27 cellular contexts compared by ENCODE assay signal in the genomic region with DNA sequence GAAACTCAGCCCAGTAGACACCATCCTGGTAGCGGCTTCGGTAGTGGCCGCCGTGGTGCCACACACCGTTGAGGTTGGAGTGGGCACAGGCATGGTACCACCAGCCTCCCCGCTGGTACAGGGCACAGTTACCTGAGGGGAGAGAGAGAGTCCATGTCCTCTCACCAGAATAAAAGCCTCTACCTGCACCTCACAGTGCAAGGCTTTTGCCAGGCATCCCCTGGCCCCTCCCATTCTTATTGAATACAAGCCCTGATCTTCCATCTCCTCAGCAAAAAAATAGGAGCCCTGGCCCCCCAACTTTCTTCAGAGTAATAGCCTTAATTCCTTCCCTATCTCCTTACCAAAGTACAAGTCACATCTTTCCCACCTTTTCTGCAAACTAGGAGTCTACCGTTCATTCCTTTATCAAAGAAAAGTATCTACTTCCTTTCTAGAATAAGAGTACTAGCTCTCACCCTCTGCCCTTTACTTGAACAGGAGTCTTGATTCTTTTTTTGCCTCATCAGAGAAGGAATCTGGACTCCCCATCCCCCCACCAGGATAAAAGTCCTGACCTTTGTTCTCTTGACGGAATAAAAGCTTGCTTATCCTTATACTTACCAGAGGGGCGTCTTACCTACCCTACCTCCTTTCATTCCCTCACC. TPM values are rescaled to one million over a fixed set of nuclear protein-coding genes. Genes with fewer than 3 reads are reported as not detected.
DNase-seq lines count a peak whose midpoint lies in the region; ATAC-seq, FAIRE-seq and TF ChIP-seq lines count a peak whose summit lies in the region.
"Had no signal": no experiment of that assay in that cellular context is flagged by ENCODE, and none has a peak within 500 bp of the region (broad histone marks: within the 10 kb centered on the region; RNA-seq: fewer than 3 reads in every experiment).

No MANE protein-coding gene starts in this region.

- FAIRE-seq in GM12891 (lab: Jason Lieb, UNC) (no peak), HepG2 (lab: Jason Lieb, UNC) (no peak), GM19239 (lab: Jason Lieb, UNC) (no peak)
- FAIRE-seq: islet of Langerhans had no signal

- H3K36me3 ChIP-seq in CD4-positive, CD25-positive, alpha-beta regulatory T cell (ENCODE audit: control insufficient read depth, insufficient read depth, low read length): peaks cover 37% of the 10 kb centered on the region
- H3K36me3 ChIP-seq in HepG2 (replicated peaks in 1 of 2; ENCODE audit: control insufficient read depth in 1 of 2, insufficient read depth in 2 of 2, low read length in 2 of 2): peaks cover 2 to 4% of the 10 kb centered on the region in 2 experiments; a peak in 2 of 5 replicates

- H3K4me1 ChIP-seq in CD4-positive, CD25-positive, alpha-beta regulatory T cell (ENCODE audit: control insufficient read depth, insufficient read depth, low read length, poor library complexity, severe bottlenecking): peaks cover 15% of the 10 kb centered on the region
- peaks cover 28% of the 10 kb centered on the region for H3K4me1 ChIP-seq in HepG2 (ENCODE audit: insufficient read depth, low read length)

- no peak overlapping the region for H3K27ac ChIP-seq in CD4-positive, CD25-positive, alpha-beta regulatory T cell (ENCODE audit: insufficient read depth, low read length, poor library complexity, severe bottlenecking)
- no peak overlapping the region for H3K27ac ChIP-seq in HepG2 (ENCODE audit: extremely low read length, insufficient read depth, low read length)
- H3K27ac ChIP-seq: epithelial cell of prostate, stomach, tibial artery had no signal

- H3K9me3 ChIP-seq in CD4-positive, CD25-positive, alpha-beta regulatory T cell (ENCODE audit: control insufficient read depth in 2 of 2, low read length in 2 of 2): no peaks in the 10 kb centered on the region
- H3K9me3 ChIP-seq in HepG2 (ENCODE audit: low read length): no peaks in the 10 kb centered on the region
- H3K9me3 ChIP-seq: stomach, tibial artery had no signal

- 91% methylated on average over 6 of the region's 9 CpGs for WGBS in HepG2 (ENCODE audit: low lambda C conversion rate)

- H3K4me1 Mint-ChIP-seq in CD4-positive, CD25-positive, alpha-beta regulatory T cell: peaks cover 0 to 23% (median 6%) of the 10 kb centered on the region in 4 donors
- H3K4me1 Mint-ChIP-seq in activated B cell treated with CpG ODN at 0.5 μM for 24 hours: peaks cover 29% of the 10 kb centered on the region
- no peaks in the 10 kb centered on the region for H3K4me1 Mint-ChIP-seq in Calu3 (ENCODE audit: low read depth, unreplicated experiment)

- no peak overlapping the region for H2AFZ ChIP-seq in HepG2 (ENCODE audit: low read length)

- peak overlapping the region in 2 of 4 donors; percentile 1 to 82 for H3K4me3 Mint-ChIP-seq in CD4-positive, CD25-positive, alpha-beta regulatory T cell
- H3K4me3 Mint-ChIP-seq in activated B cell treated with CpG ODN at 0.5 μM for 24 hours (no peak overlapping the region), Calu3 (ENCODE audit: low read depth, unreplicated experiment) (no peak overlapping the region)
- H3K4me3 Mint-ChIP-seq: CD4-positive, alpha-beta T cell; HFFc6 had no signal

- no peaks in the 10 kb centered on the region for H3K27me3 Mint-ChIP-seq in CD4-positive, CD25-positive, alpha-beta regulatory T cell
- H3K27me3 Mint-ChIP-seq in activated B cell treated with CpG ODN at 0.5 μM for 24 hours (no peaks in the 10 kb centered on the region), Calu3 (ENCODE audit: unreplicated experiment) (no peaks in the 10 kb centered on the region)
- H3K27me3 Mint-ChIP-seq: CD4-positive, alpha-beta T cell; naive thymus-derived CD4-positive, alpha-beta T cell had no signal

- H3K79me2 ChIP-seq in HepG2 (ENCODE audit: insufficient read depth, low read length): no peaks in the 10 kb centered on the region

- intact Hi-C loops in activated B cell treated with CpG ODN at 0.5 μM for 24 hours (cut with micrococcal nuclease): no loop called here
- intact Hi-C loops in HepG2 (cut with micrococcal nuclease; ENCODE audit: unreplicated experiment): no loop called here
- intact Hi-C loops in Calu3 (cut with micrococcal nuclease; ENCODE audit: unreplicated experiment): no loop called here

- H3K36me3 Mint-ChIP-seq in CD4-positive, CD25-positive, alpha-beta regulatory T cell: peaks cover 25% of the 10 kb centered on the region
- H3K36me3 Mint-ChIP-seq in activated B cell treated with CpG ODN at 0.5 μM for 24 hours (ENCODE audit: low read depth) (peaks cover 38% of the 10 kb centered on the region), Calu3 (ENCODE audit: insufficient read depth, unreplicated experiment) (peaks cover 38% of the 10 kb centered on the region)

- no peak overlapping the region for H3K4me2 ChIP-seq in HepG2 (ENCODE audit: low read depth, low read length)

- TF ChIP-seq EP300 in HepG2 (IDR thresholded peaks at IDR 0.05; ENCODE audit: low read depth in 2 of 2, low read length in 2 of 2): no peak
- TF ChIP-seq EP300 in HepG2 (CRISPR knock-in tag; IDR thresholded peaks at IDR 0.05; ENCODE audit: borderline replicate concordance): no peak

- TF ChIP-seq POLR2A in GM12891 (IDR thresholded peaks at IDR 0.05; ENCODE audit: low read depth, low read length) (no peak), HepG2 (IDR thresholded peaks at IDR 0.05; ENCODE audit: insufficient read depth in 1 of 2, low read depth in 2 of 2, low read length in 2 of 2) (no peak)

- no TSS peak for BruUV-seq in HepG2 (replicated peaks; lab: Mats Ljungman, UMichigan)
- no TSS peak for BruUV-seq in Calu3 (replicated peaks; lab: Mats Ljungman, UMichigan)

- CTCF ChIA-PET in activated B cell treated with CpG ODN at 0.5 μM for 24 hours (lab: Charles Lee): no interaction called here
- CTCF ChIA-PET in HepG2 (lab: Yijun Ruan, JAX; ENCODE audit: low intra/inter-chr PET ratio, low total read pairs): no interaction called here
- CTCF ChIA-PET in Calu3 (lab: Charles Lee): no interaction called here

- ATAC-seq in CD4-positive, CD25-positive, alpha-beta regulatory T cell (ENCODE audit: low read depth in 2 of 2): no peak
- ATAC-seq in activated B cell treated with CpG ODN at 0.5 μM for 24 hours (ENCODE audit: low read depth) (no peak), HepG2 (no peak)
- ATAC-seq: left ventricle myocardium superior; naive thymus-derived CD4-positive, alpha-beta T cell; PC-3 had no signal

- TF ChIP-seq RAD21 in HepG2 (CRISPR knock-in tag; IDR thresholded peaks at IDR 0.05): no peak

- no peak overlapping the region for H3K4me3 ChIP-seq in CD4-positive, CD25-positive, alpha-beta regulatory T cell (ENCODE audit: low read depth, low read length)
- H3K4me3 ChIP-seq in HepG2 (replicated peaks in 1 of 3; ENCODE audit: insufficient read depth in 1 of 3, low read depth in 2 of 3, low read length in 3 of 3): no peak overlapping the region
- H3K4me3 ChIP-seq: stomach, tibial artery had no signal

- H4K20me1 ChIP-seq in HepG2 (ENCODE audit: insufficient read depth, low read length): no peaks in the 10 kb centered on the region

- TF ChIP-seq CTCF in activated B cell treated with CpG ODN at 0.5 μM for 24 hours (IDR thresholded peaks at IDR 0.05): no peak
- no peak for TF ChIP-seq CTCF in HepG2 (CRISPR knock-in tag; IDR thresholded peaks at IDR 0.05)
- TF ChIP-seq CTCF in Calu3 (IDR thresholded peaks at IDR 0.05; ENCODE audit: unreplicated experiment): no peak

- H3K27me3 ChIP-seq in CD4-positive, CD25-positive, alpha-beta regulatory T cell (ENCODE audit: control insufficient read depth, insufficient read depth, low read length): no peaks in the 10 kb centered on the region
- no peaks in the 10 kb centered on the region for H3K27me3 ChIP-seq in HepG2 (ENCODE audit: control insufficient read depth in 1 of 2, insufficient read depth in 2 of 2, low read length in 2 of 2)
- H3K27me3 ChIP-seq: stomach, tibial artery had no signal

- no peaks in the 10 kb centered on the region for H3K9me3 Mint-ChIP-seq in CD4-positive, CD25-positive, alpha-beta regulatory T cell
- H3K9me3 Mint-ChIP-seq in activated B cell treated with CpG ODN at 0.5 μM for 24 hours: no peaks in the 10 kb centered on the region
- peaks cover 2% of the 10 kb centered on the region for H3K9me3 Mint-ChIP-seq in Calu3 (ENCODE audit: low read depth, unreplicated experiment)
- H3K9me3 Mint-ChIP-seq: CD4-positive, alpha-beta T cell; HFFc6 had no signal

- no peak for DNase-seq in CD4-positive, CD25-positive, alpha-beta regulatory T cell
- DNase-seq in GM12891 (ENCODE audit: insufficient read length, low spot score) (no peak), activated B cell treated with CpG ODN at 0.5 μM for 24 hours (no peak), HepG2 (ENCODE audit: low spot score) (no peak), NCI-H510A treated with DMSO at 0.1 percent for 48 hours (lab: John Stamatoyannopoulos, UW) (no peak), Calu3 (no peak), cortex of kidney (lab: John Stamatoyannopoulos, UW) (no peak), GM19239 (ENCODE audit: insufficient read length, low spot score) (no peak)
- DNase-seq: activated CD4-positive, alpha-beta T cell treated with anti-CD3 and anti-CD28 coated beads, Interleukin-2, amount 50 U/mL, for 4 hours; activated CD8-positive, alpha-beta memory T cell treated with anti-CD3 and anti-CD28 coated beads, Interleukin-2, amount 50 U/mL, for 4 hours; activated effector memory CD4-positive, alpha-beta T cell treated with Interleukin-2 at 50 U/mL for 16 hours; CD4-positive, alpha-beta T cell; DMS 273 treated with DMSO at 0.1 percent for 48 hours; HFFc6; Karpas-422; left ventricle myocardium superior; midbrain; naive thymus-derived CD4-positive, alpha-beta T cell; NCI-H1694; NCI-H510A; Right ventricle myocardium superior; stomach; tibial artery had no signal

- H3K9ac ChIP-seq in HepG2 (ENCODE audit: insufficient read depth, low read depth, low read length): no peak overlapping the region

- POLR2A ChIA-PET in activated B cell treated with CpG ODN at 0.5 μM for 24 hours (lab: Charles Lee): interaction anchor here (1.0 kb wide), 1 partner anchor 10 kb away, joined by 5 read pairs; the partner anchor contains the start of gene ANGPTL6
- POLR2A ChIA-PET in HepG2 (lab: Yijun Ruan, JAX): no interaction called here

- peak overlapping the region; percentile 57 to 89 (median 68) for H3K27ac Mint-ChIP-seq in CD4-positive, CD25-positive, alpha-beta regulatory T cell
- H3K27ac Mint-ChIP-seq in activated B cell treated with CpG ODN at 0.5 μM for 24 hours: peak overlapping the region; percentile 46
- H3K27ac Mint-ChIP-seq in Calu3 (ENCODE audit: unreplicated experiment): no peak overlapping the region
- H3K27ac Mint-ChIP-seq: brain; CD4-positive, alpha-beta T cell; HFFc6 had no signal

- in situ Hi-C loops in HepG2 (cut with HindIII; ENCODE audit: extremely low pct_ligation_motif_present, low pct_unique_long_range_greater_than_20kb): no loop called here

RNA-seq across cellular contexts. Expression of gene SHFL, which starts 6.7 kb away (rescaled TPM):
- 93.2 TPM for total RNA-seq in CD4-positive, CD25-positive, alpha-beta regulatory T cell
- 10 to 100 TPM; 28.0 to 29.4 (median 28.6) TPM for polyA plus RNA-seq in CD4-positive, CD25-positive, alpha-beta regulatory T cell
- polyA plus RNA-seq in GM12891 (2012; ENCODE audit: low read depth, missing spikeins): 60.6 TPM
- total RNA-seq in activated B cell treated with CpG ODN at 0.5 μM for 24 hours (61.3 and 61.4 TPM in 2 replicates), HepG2 (2016; rRNA removed; fragmentation: Illumina TruSeq; extraction: Trizol) (8.9 and 12.3 TPM in 2 replicates), Calu3 (2022) (37.3 and 61.5 TPM in 2 replicates)
- total RNA-seq in HepG2 (2016; cell fraction: cytosol; rRNA removed; fragmentation: Illumina TruSeq; extraction: Trizol; ENCODE audit: low read depth): 7.9 and 8.8 TPM in 2 replicates
- 9.0 and 12.8 TPM in 2 replicates for total RNA-seq in HepG2 (2016; cell fraction: insoluble cytoplasmic fraction; rRNA removed; fragmentation: Illumina TruSeq; extraction: Trizol)
- 14.0 and 14.3 TPM in 2 replicates for total RNA-seq in HepG2 (2016; cell fraction: membrane; rRNA removed; fragmentation: Illumina TruSeq; extraction: Trizol)
- total RNA-seq in HepG2 (2016; cell fraction: nucleus; rRNA removed; fragmentation: Illumina TruSeq; extraction: Trizol): 8.6 and 11.4 TPM in 2 replicates
- 36.4 and 47.5 TPM in 2 replicates for polyA plus RNA-seq in HepG2 (2011; rRNA removed)
- 25.4 and 30.5 TPM in 2 replicates for polyA plus RNA-seq in HepG2 (2011; cell fraction: cytosol; rRNA removed)
- 157 and 161 TPM in 2 replicates for polyA plus RNA-seq in HepG2 (2011; cell fraction: nucleus; rRNA removed)
- 11.5 and 18.6 TPM in 2 replicates for polyA plus RNA-seq in HepG2 (2012)
- polyA plus RNA-seq in HepG2 (2016; cell fraction: cytosol; fragmentation: Illumina TruSeq; extraction: Trizol; ENCODE audit: low read depth): 9.0 and 10.1 TPM in 2 replicates
- polyA plus RNA-seq in HepG2 (2016; cell fraction: insoluble cytoplasmic fraction; fragmentation: Illumina TruSeq; extraction: Trizol; ENCODE audit: low read depth): 12.6 and 14.6 TPM in 2 replicates
- 13.7 and 14.9 TPM in 2 replicates for polyA plus RNA-seq in HepG2 (2016; cell fraction: membrane; fragmentation: Illumina TruSeq; extraction: Trizol; ENCODE audit: low read depth)
- polyA plus RNA-seq in HepG2 (2016; cell fraction: nucleus; fragmentation: Illumina TruSeq; extraction: Trizol; ENCODE audit: insufficient read depth, low read depth): 35.0 and 36.4 TPM in 2 replicates
- 19.0 and 19.3 TPM in 2 replicates for polyA minus RNA-seq in HepG2 (2011; rRNA and poly(A)+ RNA removed; ENCODE audit: low replicate concordance)
- polyA minus RNA-seq in HepG2 (2011; cell fraction: cytosol; rRNA and poly(A)+ RNA removed): 13.9 and 15.2 TPM in 2 replicates
- polyA minus RNA-seq in HepG2 (2011; cell fraction: nucleus; rRNA and poly(A)+ RNA removed): 18.2 and 21.1 TPM in 2 replicates

RNA-seq across cellular contexts. Expression of gene ANGPTL6, which starts 9.7 kb away (rescaled TPM):
- total RNA-seq in CD4-positive, CD25-positive, alpha-beta regulatory T cell: 0.30 TPM
- polyA plus RNA-seq in CD4-positive, CD25-positive, alpha-beta regulatory T cell: under 1 TPM; 0.18 to 0.53 (median 0.22) TPM
- polyA plus RNA-seq in GM12891 (2012; ENCODE audit: low read depth, missing spikeins): 18.1 TPM
- total RNA-seq in activated B cell treated with CpG ODN at 0.5 μM for 24 hours (16.4 and 18.4 TPM in 2 replicates), HepG2 (2016; rRNA removed; fragmentation: Illumina TruSeq; extraction: Trizol) (0.15 TPM in 1 of 2 replicates, not detected in the other), Calu3 (2022) (0.59 and 1.2 TPM in 2 replicates)
- not detected in 2 replicates for total RNA-seq in HepG2 (2016; cell fraction: cytosol; rRNA removed; fragmentation: Illumina TruSeq; extraction: Trizol; ENCODE audit: low read depth)
- total RNA-seq in HepG2 (2016; cell fraction: insoluble cytoplasmic fraction; rRNA removed; fragmentation: Illumina TruSeq; extraction: Trizol): 0.24 TPM in 1 of 2 replicates, not detected in the other
- total RNA-seq in HepG2 (2016; cell fraction: membrane; rRNA removed; fragmentation: Illumina TruSeq; extraction: Trizol): 0.14 TPM in 1 of 2 replicates, not detected in the other
- total RNA-seq in HepG2 (2016; cell fraction: nucleus; rRNA removed; fragmentation: Illumina TruSeq; extraction: Trizol): 0.31 TPM in 1 of 2 replicates, not detected in the other
- 1.4 and 2.2 TPM in 2 replicates for polyA plus RNA-seq in HepG2 (2011; rRNA removed)
- 1.8 and 2.1 TPM in 2 replicates for polyA plus RNA-seq in HepG2 (2011; cell fraction: cytosol; rRNA removed)
- 4.3 and 5.8 TPM in 2 replicates for polyA plus RNA-seq in HepG2 (2011; cell fraction: nucleus; rRNA removed)
- 0.85 and 1.0 TPM in 2 replicates for polyA plus RNA-seq in HepG2 (2012)
- polyA plus RNA-seq in HepG2 (2016; cell fraction: cytosol; fragmentation: Illumina TruSeq; extraction: Trizol; ENCODE audit: low read depth): 0.18 and 0.20 TPM in 2 replicates
- polyA plus RNA-seq in HepG2 (2016; cell fraction: insoluble cytoplasmic fraction; fragmentation: Illumina TruSeq; extraction: Trizol; ENCODE audit: low read depth): 0.16 TPM in 1 of 2 replicates, not detected in the other
- polyA plus RNA-seq in HepG2 (2016; cell fraction: membrane; fragmentation: Illumina TruSeq; extraction: Trizol; ENCODE audit: low read depth): 0.09 TPM in 1 of 2 replicates, not detected in the other
- polyA plus RNA-seq in HepG2 (2016; cell fraction: nucleus; fragmentation: Illumina TruSeq; extraction: Trizol; ENCODE audit: insufficient read depth, low read depth): 0.70 TPM in 1 of 2 replicates, not detected in the other
- 0.30 and 0.96 TPM in 2 replicates for polyA minus RNA-seq in HepG2 (2011; rRNA and poly(A)+ RNA removed; ENCODE audit: low replicate concordance)
- polyA minus RNA-seq in HepG2 (2011; cell fraction: cytosol; rRNA and poly(A)+ RNA removed): 0.53 and 0.89 TPM in 2 replicates
- 0.25 and 0.52 TPM in 2 replicates for polyA minus RNA-seq in HepG2 (2011; cell fraction: nucleus; rRNA and poly(A)+ RNA removed)
- total RNA-seq: left ventricle myocardium superior, Right ventricle myocardium superior had no signal

RNA-seq across cellular contexts. Expression of gene PPAN, which starts 13.4 kb away (rescaled TPM):
- 62.2 TPM for total RNA-seq in CD4-positive, CD25-positive, alpha-beta regulatory T cell
- 10 to 100 TPM; 14.1 to 29.2 (median 21.7) TPM for polyA plus RNA-seq in CD4-positive, CD25-positive, alpha-beta regulatory T cell
- 87.1 TPM for polyA plus RNA-seq in GM12891 (2012; ENCODE audit: low read depth, missing spikeins)
- total RNA-seq in activated B cell treated with CpG ODN at 0.5 μM for 24 hours: 107 and 119 TPM in 2 replicates
- total RNA-seq in HepG2 (2016; rRNA removed; fragmentation: Illumina TruSeq; extraction: Trizol): 23.9 and 36.2 TPM in 2 replicates
- 17.2 and 20.8 TPM in 2 replicates for total RNA-seq in HepG2 (2016; cell fraction: cytosol; rRNA removed; fragmentation: Illumina TruSeq; extraction: Trizol; ENCODE audit: low read depth)
- 22.0 and 41.0 TPM in 2 replicates for total RNA-seq in HepG2 (2016; cell fraction: insoluble cytoplasmic fraction; rRNA removed; fragmentation: Illumina TruSeq; extraction: Trizol)
- total RNA-seq in HepG2 (2016; cell fraction: membrane; rRNA removed; fragmentation: Illumina TruSeq; extraction: Trizol): 19.3 and 20.0 TPM in 2 replicates
- 29.5 and 36.7 TPM in 2 replicates for total RNA-seq in HepG2 (2016; cell fraction: nucleus; rRNA removed; fragmentation: Illumina TruSeq; extraction: Trizol)
- polyA plus RNA-seq in HepG2 (2011; rRNA removed): 41.9 and 53.5 TPM in 2 replicates
- polyA plus RNA-seq in HepG2 (2011; cell fraction: cytosol; rRNA removed): 25.0 and 35.7 TPM in 2 replicates
- polyA plus RNA-seq in HepG2 (2011; cell fraction: nucleus; rRNA removed): 105 and 138 TPM in 2 replicates
- polyA plus RNA-seq in HepG2 (2012): 23.5 and 24.7 TPM in 2 replicates
- 7.2 and 9.4 TPM in 2 replicates for polyA plus RNA-seq in HepG2 (2016; cell fraction: cytosol; fragmentation: Illumina TruSeq; extraction: Trizol; ENCODE audit: low read depth)
- 27.4 and 29.3 TPM in 2 replicates for polyA plus RNA-seq in HepG2 (2016; cell fraction: insoluble cytoplasmic fraction; fragmentation: Illumina TruSeq; extraction: Trizol; ENCODE audit: low read depth)
- 9.2 and 10.0 TPM in 2 replicates for polyA plus RNA-seq in HepG2 (2016; cell fraction: membrane; fragmentation: Illumina TruSeq; extraction: Trizol; ENCODE audit: low read depth)
- polyA plus RNA-seq in HepG2 (2016; cell fraction: nucleus; fragmentation: Illumina TruSeq; extraction: Trizol; ENCODE audit: insufficient read depth, low read depth): 78.4 and 87.0 TPM in 2 replicates
- polyA minus RNA-seq in HepG2 (2011; rRNA and poly(A)+ RNA removed; ENCODE audit: low replicate concordance): 133 and 258 TPM in 2 replicates
- 18.6 and 19.3 TPM in 2 replicates for polyA minus RNA-seq in HepG2 (2011; cell fraction: cytosol; rRNA and poly(A)+ RNA removed)
- polyA minus RNA-seq in HepG2 (2011; cell fraction: nucleus; rRNA and poly(A)+ RNA removed): 54.0 and 63.7 TPM in 2 replicates
- 52.2 and 56.4 TPM in 2 replicates for total RNA-seq in Calu3 (2022)

RNA-seq across cellular contexts. Expression of gene P2RY11, which starts 18.7 kb away (rescaled TPM):
- 23.0 TPM for total RNA-seq in CD4-positive, CD25-positive, alpha-beta regulatory T cell
- 1 to 10 TPM in 3 of 4 donors, under 1 TPM in 1; 0.64 to 2.2 (median 1.6) TPM for polyA plus RNA-seq in CD4-positive, CD25-positive, alpha-beta regulatory T cell
- polyA plus RNA-seq in GM12891 (2012; ENCODE audit: low read depth, missing spikeins): 35.3 TPM
- 33.1 and 42.6 TPM in 2 replicates for total RNA-seq in activated B cell treated with CpG ODN at 0.5 μM for 24 hours
- total RNA-seq in HepG2 (2016; rRNA removed; fragmentation: Illumina TruSeq; extraction: Trizol): 1.5 and 4.0 TPM in 2 replicates
- total RNA-seq in HepG2 (2016; cell fraction: cytosol; rRNA removed; fragmentation: Illumina TruSeq; extraction: Trizol; ENCODE audit: low read depth): 0.44 and 0.51 TPM in 2 replicates
- total RNA-seq in HepG2 (2016; cell fraction: insoluble cytoplasmic fraction; rRNA removed; fragmentation: Illumina TruSeq; extraction: Trizol): 1.2 and 3.7 TPM in 2 replicates
- total RNA-seq in HepG2 (2016; cell fraction: membrane; rRNA removed; fragmentation: Illumina TruSeq; extraction: Trizol): 1.00 and 1.3 TPM in 2 replicates
- 3.5 and 5.0 TPM in 2 replicates for total RNA-seq in HepG2 (2016; cell fraction: nucleus; rRNA removed; fragmentation: Illumina TruSeq; extraction: Trizol)
- 7.8 and 13.2 TPM in 2 replicates for polyA plus RNA-seq in HepG2 (2011; rRNA removed)
- 3.7 and 6.4 TPM in 2 replicates for polyA plus RNA-seq in HepG2 (2011; cell fraction: cytosol; rRNA removed)
- polyA plus RNA-seq in HepG2 (2011; cell fraction: nucleus; rRNA removed): 54.8 and 89.7 TPM in 2 replicates
- polyA plus RNA-seq in HepG2 (2012): 9.0 and 12.8 TPM in 2 replicates
- 0.51 and 0.64 TPM in 2 replicates for polyA plus RNA-seq in HepG2 (2016; cell fraction: cytosol; fragmentation: Illumina TruSeq; extraction: Trizol; ENCODE audit: low read depth)
- polyA plus RNA-seq in HepG2 (2016; cell fraction: insoluble cytoplasmic fraction; fragmentation: Illumina TruSeq; extraction: Trizol; ENCODE audit: low read depth): 2.7 and 3.1 TPM in 2 replicates
- 0.66 and 0.74 TPM in 2 replicates for polyA plus RNA-seq in HepG2 (2016; cell fraction: membrane; fragmentation: Illumina TruSeq; extraction: Trizol; ENCODE audit: low read depth)
- polyA plus RNA-seq in HepG2 (2016; cell fraction: nucleus; fragmentation: Illumina TruSeq; extraction: Trizol; ENCODE audit: insufficient read depth, low read depth): 26.8 and 36.2 TPM in 2 replicates
- polyA minus RNA-seq in HepG2 (2011; rRNA and poly(A)+ RNA removed; ENCODE audit: low replicate concordance): 18.1 and 21.5 TPM in 2 replicates
- 5.4 and 5.5 TPM in 2 replicates for polyA minus RNA-seq in HepG2 (2011; cell fraction: cytosol; rRNA and poly(A)+ RNA removed)
- 8.0 and 12.6 TPM in 2 replicates for polyA minus RNA-seq in HepG2 (2011; cell fraction: nucleus; rRNA and poly(A)+ RNA removed)
- 20.7 and 25.2 TPM in 2 replicates for total RNA-seq in Calu3 (2022)

RNA-seq across cellular contexts. Expression of gene EIF3G, which starts 26.9 kb away (rescaled TPM):
- 328 TPM for total RNA-seq in CD4-positive, CD25-positive, alpha-beta regulatory T cell
- 100 to 1,000 TPM; 243 to 257 (median 253) TPM for polyA plus RNA-seq in CD4-positive, CD25-positive, alpha-beta regulatory T cell
- polyA plus RNA-seq in GM12891 (2012; ENCODE audit: low read depth, missing spikeins): 234 TPM
- total RNA-seq in activated B cell treated with CpG ODN at 0.5 μM for 24 hours (332 and 371 TPM in 2 replicates), HepG2 (2016; rRNA removed; fragmentation: Illumina TruSeq; extraction: Trizol) (173 and 206 TPM in 2 replicates), Calu3 (2022) (143 and 149 TPM in 2 replicates)
- total RNA-seq in HepG2 (2016; cell fraction: cytosol; rRNA removed; fragmentation: Illumina TruSeq; extraction: Trizol; ENCODE audit: low read depth): 168 and 195 TPM in 2 replicates
- 150 and 220 TPM in 2 replicates for total RNA-seq in HepG2 (2016; cell fraction: insoluble cytoplasmic fraction; rRNA removed; fragmentation: Illumina TruSeq; extraction: Trizol)
- total RNA-seq in HepG2 (2016; cell fraction: membrane; rRNA removed; fragmentation: Illumina TruSeq; extraction: Trizol): 162 and 175 TPM in 2 replicates
- 111 and 116 TPM in 2 replicates for total RNA-seq in HepG2 (2016; cell fraction: nucleus; rRNA removed; fragmentation: Illumina TruSeq; extraction: Trizol)
- 135 and 141 TPM in 2 replicates for polyA plus RNA-seq in HepG2 (2011; rRNA removed)
- 116 and 159 TPM in 2 replicates for polyA plus RNA-seq in HepG2 (2011; cell fraction: cytosol; rRNA removed)
- polyA plus RNA-seq in HepG2 (2011; cell fraction: nucleus; rRNA removed): 984 and 1,211 TPM in 2 replicates
- 126 and 143 TPM in 2 replicates for polyA plus RNA-seq in HepG2 (2012)
- polyA plus RNA-seq in HepG2 (2016; cell fraction: cytosol; fragmentation: Illumina TruSeq; extraction: Trizol; ENCODE audit: low read depth): 131 and 139 TPM in 2 replicates
- 150 and 174 TPM in 2 replicates for polyA plus RNA-seq in HepG2 (2016; cell fraction: insoluble cytoplasmic fraction; fragmentation: Illumina TruSeq; extraction: Trizol; ENCODE audit: low read depth)
- polyA plus RNA-seq in HepG2 (2016; cell fraction: membrane; fragmentation: Illumina TruSeq; extraction: Trizol; ENCODE audit: low read depth): 143 and 147 TPM in 2 replicates
- 284 and 296 TPM in 2 replicates for polyA plus RNA-seq in HepG2 (2016; cell fraction: nucleus; fragmentation: Illumina TruSeq; extraction: Trizol; ENCODE audit: insufficient read depth, low read depth)
- polyA minus RNA-seq in HepG2 (2011; rRNA and poly(A)+ RNA removed; ENCODE audit: low replicate concordance): 86.0 and 105 TPM in 2 replicates
- 35.8 and 39.9 TPM in 2 replicates for polyA minus RNA-seq in HepG2 (2011; cell fraction: cytosol; rRNA and poly(A)+ RNA removed)
- polyA minus RNA-seq in HepG2 (2011; cell fraction: nucleus; rRNA and poly(A)+ RNA removed): 64.5 and 67.1 TPM in 2 replicates
